Comparison of ENCODE assay signal across 25 cellular contexts in the genomic region with DNA sequence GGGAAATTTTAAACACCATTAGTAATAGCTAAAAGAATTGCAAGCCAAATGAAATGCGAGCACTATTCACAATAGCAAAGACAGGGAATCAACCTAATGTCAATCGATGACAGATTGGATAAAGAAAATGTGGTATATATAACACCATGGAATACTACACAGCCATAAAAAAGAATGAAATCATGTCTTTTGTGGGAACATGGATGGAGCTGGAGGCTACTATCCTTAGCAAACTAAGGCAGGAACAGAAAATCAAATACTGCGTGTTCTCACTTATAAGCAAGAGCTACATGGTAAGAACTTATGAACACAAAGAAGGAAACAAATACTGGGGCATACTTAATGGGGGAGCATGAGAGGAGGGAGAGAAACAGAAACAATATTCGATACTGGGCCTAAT.
DNase-seq lines count a peak whose midpoint lies in the region; ATAC-seq, FAIRE-seq and TF ChIP-seq lines count a peak whose summit lies in the region.
"Had no signal": no experiment of that assay in that cellular context is flagged by ENCODE, and none has a peak within 500 bp of the region (broad histone marks: within the 10 kb centered on the region; RNA-seq: fewer than 3 reads in every experiment).

No MANE protein-coding gene starts in this region.

- POLR2A ChIA-PET in SK-N-SH (lab: Yijun Ruan, JAX) (no interaction called here), IMR-90 (lab: Charles Lee; ENCODE audit: unreplicated experiment) (no interaction called here), K562 (lab: Yijun Ruan, JAX) (no interaction called here), A673 (lab: Charles Lee; ENCODE audit: low non-redundant PET) (no interaction called here)

- FAIRE-seq in K562 (lab: Jason Lieb, UNC): peak; percentile 37
- FAIRE-seq: GM12878, GM12892, GM18507, GM19239 had no signal

- H4K8ac ChIP-seq in IMR-90 (ENCODE audit: low read depth in 2 of 2, low read length in 2 of 2): peak overlapping the region in 1 of 2 experiments; percentile 24; a peak in 2 of 4 replicates

- no peak overlapping the region for H3K4me3 ChIP-seq in SK-N-SH (ENCODE audit: low read depth in 2 of 2, low read length in 1 of 2)
- H3K4me3 ChIP-seq in IMR-90 (ENCODE audit: insufficient read depth, low read depth, low read length): no peak overlapping the region
- H3K4me3 ChIP-seq in K562: no peak overlapping the region
- no peak overlapping the region for H3K4me3 ChIP-seq in A673 (ENCODE audit: low read depth, low read length, poor library complexity, severe bottlenecking)
- H3K4me3 ChIP-seq: BLaER1 treated with 17β-estradiol and CSF1 and Interleukin-3, amounts not matched to agents 10 nM and 100 nM; GM12878 had no signal

- BruUV-seq in IMR-90 (replicated peaks; lab: Mats Ljungman, UMichigan) (no TSS peak), K562 (replicated peaks; lab: Mats Ljungman, UMichigan) (no TSS peak), A673 (replicated peaks; lab: Mats Ljungman, UMichigan) (no TSS peak)

- H2BK120ac ChIP-seq in IMR-90 (ENCODE audit: low read depth, low read length): peak overlapping the region; percentile 78; the same call in 1 of the 2 replicates

- intact Hi-C loops in IMR-90 (cut with micrococcal nuclease): no loop called here
- intact Hi-C loops in K562 (cut with micrococcal nuclease): no loop called here
- intact Hi-C loops in A673 (cut with micrococcal nuclease; ENCODE audit: unreplicated experiment): no loop called here

- peaks cover 62% of the 10 kb centered on the region for H3F3A ChIP-seq in SK-N-SH (replicated peaks; ENCODE audit: insufficient read depth)

- H3K9me3 ChIP-seq in SK-N-SH (no peaks in the 10 kb centered on the region), IMR-90 (ENCODE audit: control insufficient read depth, insufficient read depth, low read length) (no peaks in the 10 kb centered on the region; the same call in 1 of the 2 replicates), K562 (replicated peaks; ENCODE audit: control insufficient read depth, insufficient read depth, low read depth, low read length) (no peaks in the 10 kb centered on the region), A673 (ENCODE audit: low read depth, low read length, poor library complexity, severe bottlenecking) (no peaks in the 10 kb centered on the region)
- H3K9me3 ChIP-seq: BLaER1 treated with 17β-estradiol and CSF1 and Interleukin-3, amounts not matched to agents 10 nM and 100 nM had no signal

- H3K18ac ChIP-seq in IMR-90 (ENCODE audit: low read depth, low read length): no peak overlapping the region

- DNase-seq in SK-N-SH (no peak), IMR-90 (no peak), K562 (ENCODE audit: extremely low read depth in 1 of 4, low spot score in 3 of 4) (no peak), A673 (ENCODE audit: low spot score) (no peak)
- DNase-seq: AML-193; CD4-positive, alpha-beta T cell; CD8-positive, alpha-beta T cell; COR-L47; DMS 273 treated with DMSO at 0.1 percent for 48 hours; DMS153; DMS53; DMS79; DND-41; EL; GDM1 had no signal

- H2AFZ ChIP-seq in SK-N-SH (ENCODE audit: low read depth) (no peak overlapping the region), IMR-90 (replicated peaks; ENCODE audit: low read length, poor library complexity) (no peak overlapping the region), K562 (ENCODE audit: low read depth, low read length) (no peak overlapping the region)

- H3K9me1 ChIP-seq in IMR-90 (ENCODE audit: insufficient read depth, low read length) (peaks cover 16% of the 10 kb centered on the region), K562 (ENCODE audit: control insufficient read depth, insufficient read depth, low read length) (no peaks in the 10 kb centered on the region)

- CTCF ChIA-PET in SK-N-SH (lab: Yijun Ruan, JAX): interaction anchor here (1.4 kb wide), 1 partner anchor 23 kb away, joined by 5 read pairs; no protein-coding TSS in a partner anchor
- CTCF ChIA-PET in IMR-90 (lab: Yijun Ruan, JAX): interaction anchor here (0.6 kb wide), 1 partner anchor 23 kb away, joined by 4 read pairs; no protein-coding TSS in a partner anchor
- CTCF ChIA-PET in K562 (lab: Yijun Ruan, JAX; ENCODE audit: low intra/inter-chr PET ratio): no interaction called here
- CTCF ChIA-PET in A673 (lab: Charles Lee): no interaction called here

- no peak overlapping the region for H3K56ac ChIP-seq in IMR-90 (ENCODE audit: extremely low read depth, insufficient read depth, low read length)

- ATAC-seq in SK-N-SH treated with all-trans-retinoic acid at 6 μM for 48 hours: no peak
- no peak for ATAC-seq in IMR-90 (ENCODE audit: low read depth)
- ATAC-seq in K562: no peak
- ATAC-seq in GM19035 (IDR thresholded peaks at IDR 0.05; ENCODE audit: unreplicated experiment): no peak
- no peak for ATAC-seq in activated CD4-positive, CD25-positive, alpha-beta regulatory T cell treated with anti-CD3 and anti-CD28 coated beads, Interleukin-2, amount 50 U/mL, for 24 hours
- ATAC-seq: CD8-positive, alpha-beta T cell; GM12878 had no signal

- no peak for TF ChIP-seq EP300 in SK-N-SH (IDR thresholded peaks at IDR 0.05; ENCODE audit: borderline replicate concordance in 1 of 2, low read depth in 1 of 2, low read length in 1 of 2)
- no peak for TF ChIP-seq EP300 in K562 (IDR thresholded peaks at IDR 0.05; ENCODE audit: low read length)

- H4K20me1 ChIP-seq in SK-N-SH (ENCODE audit: insufficient read depth) (no peaks in the 10 kb centered on the region), IMR-90 (ENCODE audit: insufficient read depth, low read length) (no peaks in the 10 kb centered on the region), K562 (replicated peaks; ENCODE audit: control insufficient read depth, insufficient read depth, low read length) (no peaks in the 10 kb centered on the region)

- no peak for TF ChIP-seq CTCF in SK-N-SH (IDR thresholded peaks at IDR 0.05)
- TF ChIP-seq CTCF in IMR-90 (conservative IDR thresholded peaks at IDR 0.05; ENCODE audit: low read depth, low read length): no peak
- TF ChIP-seq CTCF in K562 (IDR thresholded peaks at IDR 0.05 in 2 of 3, conservative IDR thresholded peaks at IDR 0.05 in 1 of 3; ENCODE audit: insufficient read depth in 2 of 3, low read depth in 1 of 3, low read length in 3 of 3): no peak
- TF ChIP-seq CTCF in A673 (conservative IDR thresholded peaks at IDR 0.05; ENCODE audit: low read depth, low read length): no peak

- dilution Hi-C loops in IMR-90 (cut with HindIII; ENCODE audit: low sequenced_read_pairs, unreplicated experiment): no loop called here

- H3K36me3 ChIP-seq in SK-N-SH (replicated peaks in 1 of 2; ENCODE audit: control insufficient read depth in 1 of 2, insufficient read depth in 2 of 2, low read length in 1 of 2) (peaks cover 0 to 28% of the 10 kb centered on the region in 2 experiments), IMR-90 (ENCODE audit: control insufficient read depth, insufficient read depth, low read length) (no peaks in the 10 kb centered on the region), K562 (ENCODE audit: control insufficient read depth, insufficient read depth, low read length) (no peaks in the 10 kb centered on the region), A673 (ENCODE audit: insufficient read depth, low read length, poor library complexity, severe bottlenecking) (no peaks in the 10 kb centered on the region)
- H3K36me3 ChIP-seq: BLaER1 treated with 17β-estradiol and CSF1 and Interleukin-3, amounts not matched to agents 10 nM and 100 nM had no signal

- no peak overlapping the region; the same call in 1 of the 2 replicates for H3K14ac ChIP-seq in IMR-90 (replicated peaks; ENCODE audit: low read depth, low read length)

- TF ChIP-seq RAD21 in SK-N-SH (IDR thresholded peaks at IDR 0.05; ENCODE audit: low read length) (no peak), IMR-90 (IDR thresholded peaks at IDR 0.05; ENCODE audit: low read length) (no peak), K562 (CRISPR knock-in tag; conservative IDR thresholded peaks at IDR 0.05 in 1 of 2, IDR thresholded peaks at IDR 0.05 in 1 of 2) (no peak)

- H3K23ac ChIP-seq in IMR-90 (ENCODE audit: low read depth, low read length): no peak overlapping the region

- no peak overlapping the region for H4K5ac ChIP-seq in IMR-90 (ENCODE audit: low read depth, low read length)

- peak overlapping the region; percentile 99 for H2BK5ac ChIP-seq in IMR-90 (ENCODE audit: low read depth, low read length, poor library complexity, severe bottlenecking)

- no peaks in the 10 kb centered on the region for H3K27me3 ChIP-seq in SK-N-SH (ENCODE audit: insufficient read depth)
- H3K27me3 ChIP-seq in IMR-90 (ENCODE audit: control insufficient read depth, insufficient read depth, low read length): no peaks in the 10 kb centered on the region
- no peaks in the 10 kb centered on the region for H3K27me3 ChIP-seq in K562 (ENCODE audit: control insufficient read depth in 2 of 2, insufficient read depth in 2 of 2, low read length in 2 of 2)
- peaks cover 87% of the 10 kb centered on the region for H3K27me3 ChIP-seq in A673 (replicated peaks; ENCODE audit: insufficient read depth, low read depth, low read length, poor library complexity)
- H3K27me3 ChIP-seq: BLaER1 treated with 17β-estradiol and CSF1 and Interleukin-3, amounts not matched to agents 10 nM and 100 nM had no signal

- H2AK5ac ChIP-seq in IMR-90 (ENCODE audit: low read depth, low read length): peak overlapping the region; percentile 4; the same call in 1 of the 2 replicates

- TF ChIP-seq POLR2A in IMR-90 (IDR thresholded peaks at IDR 0.05; ENCODE audit: low read depth, low read length): no peak
- TF ChIP-seq POLR2A in K562 (conservative IDR thresholded peaks at IDR 0.05): no peak

- 0 out of 2 replicates have a peak overlapping the region, but pooled peaks have one; percentile 13 for H4K91ac ChIP-seq in IMR-90 (ENCODE audit: insufficient read depth, low read depth, low read length)

- peak overlapping the region in 1 of 2 experiments; percentile 99; a peak in 2 of 4 replicates for H3K27ac ChIP-seq in SK-N-SH (ENCODE audit: low read depth in 2 of 2, low read length in 1 of 2)
- no peak overlapping the region for H3K27ac ChIP-seq in IMR-90 (ENCODE audit: insufficient read depth, low read length)
- H3K27ac ChIP-seq in K562 (ENCODE audit: extremely low read depth, low read depth, low read length): no peak overlapping the region
- no peak overlapping the region for H3K27ac ChIP-seq in A673 (ENCODE audit: low read depth, low read length, poor library complexity, severe bottlenecking)
- H3K27ac ChIP-seq: 22Rv1; BLaER1 treated with 17β-estradiol and CSF1 and Interleukin-3, amounts not matched to agents 10 nM and 100 nM; C4-2B had no signal

- peaks cover 22 to 56% of the 10 kb centered on the region in 2 experiments for H3K79me1 ChIP-seq in IMR-90 (ENCODE audit: low read depth in 1 of 2, low read length in 2 of 2)

- in situ Hi-C loops in IMR-90 (cut with MboI; ENCODE audit: low sequenced_read_pairs) (no loop called here), K562 (cut with MboI) (no loop called here)

- peak overlapping the region; percentile 4; the same call in 1 of the 3 replicates for H2BK15ac ChIP-seq in IMR-90 (ENCODE audit: low read depth, low read length)

- H3K9ac ChIP-seq in SK-N-SH (no peak overlapping the region; the same call in 1 of the 2 replicates), IMR-90 (ENCODE audit: low read depth, low read length) (no peak overlapping the region), K562 (ENCODE audit: insufficient read depth in 1 of 2, low read depth in 2 of 2, low read length in 2 of 2) (no peak overlapping the region)
- H3K9ac ChIP-seq: BLaER1 treated with 17β-estradiol and CSF1 and Interleukin-3, amounts not matched to agents 10 nM and 100 nM had no signal

- H3K79me2 ChIP-seq in SK-N-SH (ENCODE audit: insufficient read depth) (peaks cover 99% of the 10 kb centered on the region), K562 (ENCODE audit: control insufficient read depth, insufficient read depth, low read length) (no peaks in the 10 kb centered on the region)

- H3K4ac ChIP-seq in IMR-90 (ENCODE audit: low read depth, low read length): peak overlapping the region; percentile 58; the same call in 1 of the 2 replicates

- WGBS in SK-N-SH (ENCODE audit: low lambda C conversion rate): 87% methylated on average over 4 of the region's 4 CpGs
- WGBS in IMR-90 (ENCODE audit: extremely low coverage in 2 of 2, insufficient read length in 1 of 2), 2 experiments: no CpG with 5 or more reads among the region's 4 CpGs
- 2% methylated on average over 4 of the region's 4 CpGs for WGBS in K562 (ENCODE audit: insufficient coverage, low coverage, missing lambda C conversion rate)

- H3K9me2 ChIP-seq in SK-N-SH: no peaks in the 10 kb centered on the region

- no peak overlapping the region for H3K4me2 ChIP-seq in SK-N-SH
- H3K4me2 ChIP-seq in IMR-90 (ENCODE audit: low read depth, low read length): no peak overlapping the region
- H3K4me2 ChIP-seq in K562 (ENCODE audit: insufficient read depth, low read length): no peak overlapping the region
- H3K4me2 ChIP-seq: BLaER1 treated with 17β-estradiol and CSF1 and Interleukin-3, amounts not matched to agents 10 nM and 100 nM had no signal

- no peak overlapping the region for H2AK9ac ChIP-seq in IMR-90 (replicated peaks; ENCODE audit: low read depth, low read length, poor library complexity)

- H3K4me1 ChIP-seq in SK-N-SH (ENCODE audit: control insufficient read depth in 1 of 2, insufficient read depth in 2 of 2, low read depth in 1 of 2, low read length in 1 of 2) (peaks cover 2 to 39% of the 10 kb centered on the region in 2 experiments), IMR-90 (ENCODE audit: control insufficient read depth, insufficient read depth, low read length) (peaks cover 21% of the 10 kb centered on the region), K562 (replicated peaks in 1 of 2; ENCODE audit: control insufficient read depth in 2 of 2, insufficient read depth in 2 of 2, low read length in 2 of 2) (no peaks in the 10 kb centered on the region), A673 (ENCODE audit: insufficient read depth, low read length, poor library complexity, severe bottlenecking) (peaks cover 4% of the 10 kb centered on the region)

- H2BK20ac ChIP-seq in IMR-90 (ENCODE audit: low read depth, low read length): peak overlapping the region; percentile 77; the same call in 1 of the 2 replicates

Comparison
In these comparisons a context has a peak if more than half of its experiments do, and no peak if none do; other contexts are left out.
1. CTCF ChIA-PET loops: an anchor here in SK-N-SH (1.4 kb wide) and IMR-90 (0.6 kb wide); none called in K562 and A673.